ENCODE assay signal across 12 cellular contexts in genomic region chr9:23088932-23089364, GRCh38.
DNase-seq lines count a peak whose midpoint lies in the region; ATAC-seq and TF ChIP-seq lines count a peak whose summit lies in the region.
"Had no signal": no experiment of that assay in that cellular context is flagged by ENCODE, and none has a peak within 500 bp of the region (broad histone marks: within the 10 kb centered on the region; RNA-seq: fewer than 3 reads in every experiment).

No MANE protein-coding gene starts in this region.

- H2AFZ ChIP-seq in H9 (ENCODE audit: low read length): no peak overlapping the region

- no peak overlapping the region for H2BK12ac ChIP-seq in H9 (ENCODE audit: insufficient read length, low read depth, low read length)

- no peak overlapping the region for H3T11ph ChIP-seq in H9 (ENCODE audit: low read length)

- H3K18ac ChIP-seq in H9 (ENCODE audit: insufficient read length, low read depth, low read length): no peak overlapping the region

- peaks cover 2 to 3% of the 10 kb centered on the region in 2 experiments; a peak in 3 of 4 replicates for H3K4me1 Mint-ChIP-seq in H9
- H3K4me1 Mint-ChIP-seq: CD4-positive, alpha-beta memory T cell; central memory CD8-positive, alpha-beta T cell had no signal

- DNase-seq in AG09319 (ENCODE audit: extremely low read depth, low read depth) (no peak), H9 (peak; percentile 88), left lobe of liver (ENCODE audit: low spot score) (no peak), right atrium auricular region (ENCODE audit: low spot score) (no peak), NOMO-1 (lab: John Stamatoyannopoulos, UW; ENCODE audit: unreplicated experiment in 2 of 2) (no peak), T1000 (lab: John Stamatoyannopoulos, UW) (no peak)
- DNase-seq: activated CD4-positive, alpha-beta T cell treated with anti-CD3 and anti-CD28 coated beads, Interleukin-2, amount 50 U/mL, for 1 hour; activated gamma-delta T cell; CD4-positive, alpha-beta memory T cell had no signal

- no peaks in the 10 kb centered on the region for H3K79me1 ChIP-seq in H9 (ENCODE audit: insufficient read depth, low read depth, low read length, poor library complexity, severe bottlenecking)

- ATAC-seq in SK-N-SH treated with all-trans-retinoic acid at 6 μM for 48 hours (peak; percentile 80), left lobe of liver (peak; percentile 23), GM18867 (IDR thresholded peaks at IDR 0.05; ENCODE audit: unreplicated experiment) (no peak)

- no peak overlapping the region for H3K27ac Mint-ChIP-seq in H9
- H3K27ac Mint-ChIP-seq: CD4-positive, alpha-beta memory T cell had no signal

- H3K4me3 ChIP-seq in right atrium auricular region: no peak overlapping the region

- no CpG with 5 or more reads among the region's 5 CpGs for WGBS in H9 (ENCODE audit: extremely low coverage, insufficient read length, low lambda C conversion rate)

- H3K9ac ChIP-seq in H9 (ENCODE audit: extremely low read depth, insufficient read length, low read length): no peak overlapping the region

- H2BK20ac ChIP-seq in H9 (ENCODE audit: low read depth, low read length, poor library complexity, severe bottlenecking): no peak overlapping the region

- H3K9me3 ChIP-seq in H9 (ENCODE audit: control insufficient read depth, low read depth, low read length) (no peaks in the 10 kb centered on the region), right atrium auricular region (no peaks in the 10 kb centered on the region)

- H3K4me3 Mint-ChIP-seq in H9: no peak overlapping the region
- H3K4me3 Mint-ChIP-seq: CD4-positive, alpha-beta memory T cell; central memory CD8-positive, alpha-beta T cell had no signal

- H2BK15ac ChIP-seq in H9 (ENCODE audit: low read depth, low read length): no peak overlapping the region

- H3K36me3 ChIP-seq in right atrium auricular region: no peaks in the 10 kb centered on the region

- peaks cover 16 to 20% of the 10 kb centered on the region in 2 experiments; a peak in 4 of 5 replicates for H3K9me3 Mint-ChIP-seq in H9

- no peaks in the 10 kb centered on the region for H3K79me2 ChIP-seq in H9 (ENCODE audit: insufficient read depth, low read length)

- TF ChIP-seq CTCF in AG09319 (IDR thresholded peaks at IDR 0.05; ENCODE audit: low read depth, low read length) (peak; percentile 17), H9 (conservative IDR thresholded peaks at IDR 0.05) (peak; percentile 80), right atrium auricular region (IDR thresholded peaks at IDR 0.05) (no peak)

- H3K36me3 Mint-ChIP-seq in H9 (ENCODE audit: insufficient read depth in 1 of 3, low read depth in 3 of 3): peaks cover 7 to 26% (median 7%) of the 10 kb centered on the region in 3 experiments; a peak in 6 of 7 replicates
- H3K36me3 Mint-ChIP-seq: CD4-positive, alpha-beta memory T cell had no signal

- no peak overlapping the region for H3K23ac ChIP-seq in H9 (ENCODE audit: insufficient read length, low read depth, low read length)

- no peak overlapping the region for H2AK5ac ChIP-seq in H9 (ENCODE audit: insufficient read length, low read length)

- H3K27me3 Mint-ChIP-seq in H9 (ENCODE audit: low read depth): no peaks in the 10 kb centered on the region
- H3K27me3 Mint-ChIP-seq: CD4-positive, alpha-beta memory T cell; central memory CD8-positive, alpha-beta T cell had no signal

- H3K27me3 ChIP-seq in H9 (ENCODE audit: insufficient read depth, low read length) (no peaks in the 10 kb centered on the region), right atrium auricular region (no peaks in the 10 kb centered on the region)

- H3K27ac ChIP-seq in H9 (ENCODE audit: insufficient read length, low read depth, low read length) (no peak overlapping the region), right atrium auricular region (no peak overlapping the region)

- no peak overlapping the region for H3K4me2 ChIP-seq in H9 (ENCODE audit: insufficient read depth, insufficient read length, low read length)

- no peaks in the 10 kb centered on the region for H3K4me1 ChIP-seq in H9 (ENCODE audit: insufficient read depth, low read length)
- H3K4me1 ChIP-seq in right atrium auricular region: no peaks in the 10 kb centered on the region

- H3K23me2 ChIP-seq in H9 (ENCODE audit: insufficient read length, low read depth, low read length, poor library complexity, severe bottlenecking): no peaks in the 10 kb centered on the region

- no peak overlapping the region for H4K91ac ChIP-seq in H9 (ENCODE audit: insufficient read length, low read depth, low read length)

- no peaks in the 10 kb centered on the region for H4K20me1 ChIP-seq in H9 (ENCODE audit: control insufficient read depth, insufficient read depth, insufficient read length)

- no peak overlapping the region for H2BK5ac ChIP-seq in H9 (ENCODE audit: insufficient read length, low read length)

- H4K8ac ChIP-seq in H9 (replicated peaks; ENCODE audit: insufficient read length, low read depth, low read length): no peak overlapping the region

- no peak overlapping the region for H2BK120ac ChIP-seq in H9 (ENCODE audit: low read depth, low read length, poor library complexity, severe bottlenecking)

- no peak overlapping the region for H3K14ac ChIP-seq in H9 (ENCODE audit: insufficient read depth, low read length)

- H3K56ac ChIP-seq in H9 (ENCODE audit: insufficient read length, low read depth, low read length): no peak overlapping the region

- no peak overlapping the region for H3K4ac ChIP-seq in H9 (ENCODE audit: low read depth, low read length)

- H4K5ac ChIP-seq in H9 (ENCODE audit: insufficient read length, low read depth, low read length): no peak overlapping the region

TF ChIP-seq in SK-N-SH treated with all-trans-retinoic acid at 6 μM for 48 hours, 23 proteins besides CTCF, POLR2A, EP300 and RAD21:
- TF ChIP-seq TCF4 (CRISPR knock-in tag; IDR thresholded peaks at IDR 0.05; ENCODE audit: borderline replicate concordance) (no peak), ZC3H10 (CRISPR knock-in tag; IDR thresholded peaks at IDR 0.05) (no peak), CSDC2 (CRISPR knock-in tag; IDR thresholded peaks at IDR 0.05) (no peak), GLIS3 (CRISPR knock-in tag; IDR thresholded peaks at IDR 0.05) (no peak)
- TF ChIP-seq, protein P1, sequence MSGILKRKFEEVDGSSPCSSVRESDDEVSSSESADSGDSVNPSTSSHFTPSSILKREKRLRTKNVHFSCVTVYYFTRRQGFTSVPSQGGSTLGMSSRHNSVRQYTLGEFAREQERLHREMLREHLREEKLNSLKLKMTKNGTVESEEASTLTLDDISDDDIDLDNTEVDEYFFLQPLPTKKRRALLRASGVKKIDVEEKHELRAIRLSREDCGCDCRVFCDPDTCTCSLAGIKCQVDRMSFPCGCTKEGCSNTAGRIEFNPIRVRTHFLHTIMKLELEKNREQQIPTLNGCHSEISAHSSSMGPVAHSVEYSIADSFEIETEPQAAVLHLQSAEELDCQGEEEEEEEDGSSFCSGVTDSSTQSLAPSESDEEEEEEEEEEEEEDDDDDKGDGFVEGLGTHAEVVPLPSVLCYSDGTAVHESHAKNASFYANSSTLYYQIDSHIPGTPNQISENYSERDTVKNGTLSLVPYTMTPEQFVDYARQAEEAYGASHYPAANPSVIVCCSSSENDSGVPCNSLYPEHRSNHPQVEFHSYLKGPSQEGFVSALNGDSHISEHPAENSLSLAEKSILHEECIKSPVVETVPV (CRISPR knock-in tag; IDR thresholded peaks at IDR 0.05): no peak

Comparison
In these comparisons a context has a peak if more than half of its experiments do, and no peak if none do; other contexts are left out.
1. CTCF ChIP-seq: peak in AG09319 (single experiment) and H9 (single experiment); none in right atrium auricular region (0 of 2).